ENCODE assay signal across 11 cellular contexts in the genomic region with DNA sequence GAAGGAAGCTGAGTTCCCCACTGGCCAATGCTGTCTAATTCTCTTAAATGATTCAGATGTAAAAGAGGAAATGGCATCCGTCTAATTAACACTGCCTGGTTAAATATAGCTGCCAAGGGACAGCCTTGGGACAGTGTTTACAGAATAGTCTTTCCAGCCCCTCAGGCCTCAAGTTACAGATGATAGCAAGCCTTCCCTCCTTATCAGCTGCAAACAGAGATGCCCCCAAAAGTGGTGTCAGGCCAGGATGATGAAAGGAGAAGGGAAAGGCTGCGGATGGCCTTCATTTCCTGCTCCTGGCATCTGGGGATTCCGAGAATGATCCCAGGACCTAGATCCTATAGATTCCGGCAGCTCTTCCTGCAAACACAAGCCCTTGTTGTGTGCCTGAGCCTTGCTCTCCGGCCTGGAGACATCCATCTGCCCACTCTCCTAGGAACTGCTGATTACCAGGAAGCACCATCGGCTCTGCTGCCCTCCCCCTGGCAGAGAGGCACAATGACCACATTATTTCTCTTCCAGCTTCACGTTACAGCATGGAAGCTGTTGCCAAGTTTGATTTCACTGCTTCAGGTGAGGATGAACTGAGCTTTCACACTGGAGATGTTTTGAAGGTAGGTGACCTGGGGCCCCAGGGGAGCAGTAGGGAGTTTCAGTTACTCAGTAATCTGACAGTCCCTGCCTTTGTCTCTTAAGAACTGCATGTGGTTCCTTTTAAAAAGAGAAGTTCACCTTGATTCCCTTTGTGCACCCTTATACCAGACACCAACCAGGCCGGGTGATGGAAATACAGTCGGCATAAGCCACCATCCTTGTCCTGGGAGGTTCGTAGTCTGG. TPM values are rescaled to one million over a fixed set of nuclear protein-coding genes. Genes with fewer than 3 reads are reported as not detected.
DNase-seq lines count a peak whose midpoint lies in the region; ATAC-seq, FAIRE-seq and TF ChIP-seq lines count a peak whose summit lies in the region.
"Had no signal": no experiment of that assay in that cellular context is flagged by ENCODE, and none has a peak within 500 bp of the region (broad histone marks: within the 10 kb centered on the region; RNA-seq: fewer than 3 reads in every experiment).

No MANE protein-coding gene starts in this region.

- H3K4me1 ChIP-seq in CD8-positive, alpha-beta T cell (ENCODE audit: insufficient read depth, low read length): peaks cover 100% of the 10 kb centered on the region
- no peaks in the 10 kb centered on the region for H3K4me1 ChIP-seq in adrenal gland (replicated peaks in 1 of 2)

- DNase-seq in CD8-positive, alpha-beta T cell: no peak
- DNase-seq in GM18507 (ENCODE audit: extremely low spot score, insufficient read length, low read depth) (no peak), T-cell (no peak), left kidney (ENCODE audit: low read depth, low spot score) (peak; percentile 44), hepatic stellate cell (ENCODE audit: low spot score) (no peak), adrenal gland (no peak)

- POLR2A ChIA-PET in CD8-positive, alpha-beta T cell (lab: Charles Lee): interaction anchor here (1.2 to 1.7 kb wide), 5 partner anchors 11 to 41 kb away, joined by 3 to 6 read pairs (median 5); no protein-coding TSS in a partner anchor
- POLR2A ChIA-PET in T-cell (lab: Charles Lee): interaction anchor here in 1 of 2 donors (0.5 kb wide), 1 partner anchor 427 kb away, joined by 7 read pairs; no protein-coding TSS in a partner anchor

- TF ChIP-seq CTCF in CD8-positive, alpha-beta T cell (IDR thresholded peaks at IDR 0.05): no peak
- TF ChIP-seq CTCF in adrenal gland (IDR thresholded peaks at IDR 0.05): no peak

- no peaks in the 10 kb centered on the region for H3K9me3 ChIP-seq in CD8-positive, alpha-beta T cell (ENCODE audit: low read length)
- no peaks in the 10 kb centered on the region for H3K9me3 ChIP-seq in adrenal gland (replicated peaks in 1 of 3)

- no peak overlapping the region for H3K27ac Mint-ChIP-seq in CD8-positive, alpha-beta T cell
- peak overlapping the region in 1 of 2 donors; percentile 95 for H3K27ac Mint-ChIP-seq in T-cell

- CTCF ChIA-PET in CD8-positive, alpha-beta T cell (lab: Charles Lee): interaction anchor here (0.7 to 2.0 kb wide), 11 partner anchors 8 to 402 kb away, joined by 3 to 9 read pairs (median 4); no protein-coding TSS in a partner anchor
- CTCF ChIA-PET in T-cell (lab: Charles Lee): interaction anchor here (0.5 kb wide), 2 partner anchors 8 to 9 kb away, joined by 3 read pairs; no protein-coding TSS in a partner anchor

- intact Hi-C loops in CD8-positive, alpha-beta T cell (cut with DNase I, micrococcal nuclease): no loop called here
- intact Hi-C loops in adrenal gland (cut with DNase I): no loop called here

- ATAC-seq in CD8-positive, alpha-beta T cell: no peak
- no peak for ATAC-seq in T-cell (replicated peaks in 1 of 4)
- ATAC-seq in HG02973 (IDR thresholded peaks at IDR 0.05; ENCODE audit: unreplicated experiment): no peak
- no peak for ATAC-seq in HG02870 (IDR thresholded peaks at IDR 0.05; ENCODE audit: unreplicated experiment)

- FAIRE-seq in GM18507 (lab: Jason Lieb, UNC): peak; percentile 80

- H3K27me3 Mint-ChIP-seq in CD8-positive, alpha-beta T cell (ENCODE audit: low read depth): no peaks in the 10 kb centered on the region
- H3K27me3 Mint-ChIP-seq in T-cell: no peaks in the 10 kb centered on the region

- H3K9me3 Mint-ChIP-seq in CD8-positive, alpha-beta T cell: no peaks in the 10 kb centered on the region
- H3K9me3 Mint-ChIP-seq in T-cell: no peaks in the 10 kb centered on the region

- H3K27me3 ChIP-seq in CD8-positive, alpha-beta T cell (ENCODE audit: insufficient read depth, low read length): no peaks in the 10 kb centered on the region
- no peaks in the 10 kb centered on the region for H3K27me3 ChIP-seq in adrenal gland

- H3K36me3 Mint-ChIP-seq in CD8-positive, alpha-beta T cell: peaks cover 68% of the 10 kb centered on the region
- H3K36me3 Mint-ChIP-seq in T-cell: peaks cover 40% of the 10 kb centered on the region

- H3K27ac ChIP-seq in CD8-positive, alpha-beta T cell (ENCODE audit: low read depth, low read length): peak overlapping the region; percentile 4
- no peak overlapping the region for H3K27ac ChIP-seq in adrenal gland
- H3K27ac ChIP-seq: SK-N-MC had no signal

- TF ChIP-seq POLR2A in adrenal gland (IDR thresholded peaks at IDR 0.05): no peak

- peaks cover 98% of the 10 kb centered on the region for H3K4me1 Mint-ChIP-seq in CD8-positive, alpha-beta T cell (ENCODE audit: low read depth)
- H3K4me1 Mint-ChIP-seq in T-cell: peaks cover 98 to 99% (median 99%) of the 10 kb centered on the region in 3 donors

- peaks cover 19% of the 10 kb centered on the region for H3K36me3 ChIP-seq in CD8-positive, alpha-beta T cell (ENCODE audit: insufficient read depth, low read length)
- H3K36me3 ChIP-seq in adrenal gland (replicated peaks in 1 of 2): no peaks in the 10 kb centered on the region

- H3K4me3 Mint-ChIP-seq in CD8-positive, alpha-beta T cell: peak overlapping the region; percentile 66
- peak overlapping the region; percentile 25 to 59 (median 34) for H3K4me3 Mint-ChIP-seq in T-cell

- 67 to 73% (median 70%) methylated on average over 5 to 10 of the region's 10 CpGs for WGBS in adrenal gland, 4 donors

- no peak overlapping the region for H3K4me3 ChIP-seq in CD8-positive, alpha-beta T cell (ENCODE audit: low read depth, low read length)
- no peak overlapping the region for H3K4me3 ChIP-seq in adrenal gland
- H3K4me3 ChIP-seq: SK-N-MC had no signal

RNA-seq across cellular contexts. Expression of gene TMA7B, which starts 13.4 kb away (rescaled TPM):
- 10 to 100 TPM in 1 of 2 experiments, 1 to 10 TPM in 1; 9.0 to 12.0 TPM for total RNA-seq in CD8-positive, alpha-beta T cell
- total RNA-seq in T-cell: 10 to 100 TPM in 2 of 5 donors, 1 to 10 TPM in 3; 7.8 to 18.9 (median 9.0) TPM
- not detected for total RNA-seq in adrenal gland
- polyA plus RNA-seq in adrenal gland: under 1 TPM in 1 of 3 donors, not detected in 2; 0.07 TPM
- total RNA-seq: fibroblast of lung had no signal
- polyA plus RNA-seq: fibroblast of lung, neural cell had no signal

RNA-seq across cellular contexts. Expression of gene GRAP2, which starts 45.9 kb away (rescaled TPM):
- total RNA-seq in CD8-positive, alpha-beta T cell: 100 to 1,000 TPM; 105 TPM
- total RNA-seq in T-cell (100 to 1,000 TPM; 138 to 199 (median 157) TPM), adrenal gland (1 to 10 TPM in 2 of 8 donors, under 1 TPM in 5, not detected in 1; 0.28 to 1.7 (median 0.61) TPM)
- under 1 TPM; 0.29 to 0.97 (median 0.30) TPM for polyA plus RNA-seq in adrenal gland
- total RNA-seq: fibroblast of lung had no signal
- polyA plus RNA-seq: fibroblast of lung had no signal

RNA-seq across cellular contexts. Expression of gene FAM83F, which starts 48.0 kb away (rescaled TPM):
- total RNA-seq in CD8-positive, alpha-beta T cell: 10 to 100 TPM; 17.6 to 23.5 TPM
- 1 to 10 TPM in 2 of 5 donors, under 1 TPM in 3; 0.26 to 4.9 (median 0.79) TPM for total RNA-seq in T-cell
- total RNA-seq in adrenal gland: under 1 TPM in 7 of 8 donors, not detected in 1; 0.06 to 0.39 (median 0.14) TPM
- under 1 TPM; under 0.01 to 0.13 (median 0.09) TPM for polyA plus RNA-seq in adrenal gland
- total RNA-seq: fibroblast of lung had no signal
- polyA plus RNA-seq: fibroblast of lung had no signal

RNA-seq across cellular contexts. Expression of gene ENTHD1, which starts 53.2 kb away (rescaled TPM):
- not detected for total RNA-seq in CD8-positive, alpha-beta T cell
- total RNA-seq in T-cell: under 1 TPM; 0.13 to 0.36 (median 0.20) TPM
- total RNA-seq in adrenal gland: under 1 TPM in 1 of 8 donors, not detected in 7; 0.07 TPM
- not detected for polyA plus RNA-seq in adrenal gland
- total RNA-seq: fibroblast of lung had no signal
- polyA plus RNA-seq: fibroblast of lung, neural cell had no signal

Comparison
In these comparisons a context has a peak if more than half of its experiments do, and no peak if none do; other contexts are left out.
1. RNA of gene TMA7B, which starts 13.4 kb away (total RNA-seq): 9.0 to 12.0 TPM in CD8-positive, alpha-beta T cell and 7.8 to 18.9 TPM in T-cell; not detected in adrenal gland; every median in the first group is over 4 times any median in the second.
2. RNA of gene GRAP2, which starts 45.9 kb away (total RNA-seq): 138 to 199 TPM in T-cell and 105 TPM in CD8-positive, alpha-beta T cell; 0.28 to 1.7 TPM in adrenal gland; every median in the first group is over 10 times any median in the second.